ENCODE assay signal across 11 cellular contexts in the genomic region with DNA sequence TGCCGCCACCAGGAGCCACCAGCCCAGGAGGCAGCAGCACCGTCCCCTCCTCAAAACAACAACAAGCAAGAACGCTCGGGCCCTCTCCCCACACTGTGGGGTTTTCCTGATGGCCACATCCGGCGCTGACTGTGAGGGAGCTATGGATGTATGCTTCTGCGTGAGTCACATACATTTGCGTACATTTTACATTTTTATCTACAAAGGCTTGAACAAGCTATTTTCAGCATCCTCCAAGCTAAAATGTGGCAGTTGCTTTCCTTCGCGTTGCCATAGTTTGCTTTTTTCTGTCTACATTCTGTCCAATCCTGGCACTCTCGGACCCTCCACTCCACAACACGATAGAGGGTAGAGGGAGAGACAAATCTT. TPM values are rescaled to one million over a fixed set of nuclear protein-coding genes. Genes with fewer than 3 reads are reported as not detected.
DNase-seq lines count a peak whose midpoint lies in the region; ATAC-seq, FAIRE-seq and TF ChIP-seq lines count a peak whose summit lies in the region.
"Had no signal": no experiment of that assay in that cellular context is flagged by ENCODE, and none has a peak within 500 bp of the region (broad histone marks: within the 10 kb centered on the region; RNA-seq: fewer than 3 reads in every experiment).

No MANE protein-coding gene starts in this region.

- peaks cover 47% of the 10 kb centered on the region for H3K79me2 ChIP-seq in Karpas-422 (ENCODE audit: low read length)

- peak overlapping the region; percentile 69 for H3K4me3 ChIP-seq in Karpas-422 (ENCODE audit: low read length)
- H3K4me3 ChIP-seq in dorsolateral prefrontal cortex, result peak overlapping the region in 53 of 59 donors; percentile 7 to 87 (median 42)
- H3K4me3 ChIP-seq in pancreas, result no peak overlapping the region
- H3K4me3 ChIP-seq in psoas muscle, result no peak overlapping the region

- peak overlapping the region; percentile 10 for H3K4me3 Mint-ChIP-seq in activated naive CD4-positive, alpha-beta T cell treated with anti-CD3 and anti-CD28 coated beads, Interleukin-2, amount 10 ng/mL, durations not matched to agents 7 days and 5 days

- TF ChIP-seq CTCF in dorsolateral prefrontal cortex (IDR thresholded peaks at IDR 0.05 in 54 of 56, conservative IDR thresholded peaks at IDR 0.05 in 2 of 56; ENCODE audit: low read depth in 1 of 56, partially characterized antibody in 56 of 56) (no peak), pancreas (IDR thresholded peaks at IDR 0.05) (no peak), psoas muscle (IDR thresholded peaks at IDR 0.05) (no peak)

- H3K4me1 ChIP-seq in Karpas-422 (ENCODE audit: low read length) (peaks cover 67% of the 10 kb centered on the region), pancreas (peaks cover 0 to 4% (median 0%) of the 10 kb centered on the region in 3 donors), psoas muscle (peaks cover 2% of the 10 kb centered on the region)

- peak overlapping the region; percentile 82 for H3K9ac ChIP-seq in Karpas-422 (ENCODE audit: low read length)

- FAIRE-seq in pancreas (lab: Jason Lieb, UNC) (no peak), HTR-8/SVneo (lab: Jason Lieb, UNC) (no peak)
- FAIRE-seq: A204.1 had no signal

- CTCF ChIA-PET in activated naive CD4-positive, alpha-beta T cell treated with anti-CD3 and anti-CD28 coated beads, Interleukin-2, amount 10 ng/mL, durations not matched to agents 7 days and 5 days (lab: Charles Lee), result interaction anchor here (0.6 to 1.3 kb wide), 2 partner anchors 59 to 85 kb away, joined by 3 to 6 read pairs; no protein-coding TSS in a partner anchor

- no peak for ATAC-seq in pancreas
- ATAC-seq in psoas muscle, result no peak
- ATAC-seq: activated T-cell treated with anti-CD3 and anti-CD28 coated beads, Interleukin-2, amount 50 U/mL, for 4 hours had no signal

- H3K27ac ChIP-seq in Karpas-422 (ENCODE audit: low read length) (peak overlapping the region; percentile 98), dorsolateral prefrontal cortex (peak overlapping the region in 56 of 59 donors; percentile 25 to 95 (median 84)), temporal lobe (ENCODE audit: low read depth, low read length) (peak overlapping the region; percentile 50), pancreas (no peak overlapping the region), psoas muscle (no peak overlapping the region)

- no peaks in the 10 kb centered on the region for H3K36me3 Mint-ChIP-seq in activated naive CD4-positive, alpha-beta T cell treated with anti-CD3 and anti-CD28 coated beads, Interleukin-2, amount 10 ng/mL, durations not matched to agents 7 days and 5 days

- peaks cover 13% of the 10 kb centered on the region for H3K36me3 ChIP-seq in Karpas-422 (ENCODE audit: insufficient read depth, low read length)
- no peaks in the 10 kb centered on the region for H3K36me3 ChIP-seq in pancreas
- H3K36me3 ChIP-seq in psoas muscle (ENCODE audit: insufficient read depth in 1 of 2, low read depth in 1 of 2), result no peaks in the 10 kb centered on the region

- WGBS in pancreas, 2 donors, result 43 to 59% methylated on average over 12 of the region's 12 CpGs
- 69 to 78% (median 73%) methylated on average over 12 of the region's 12 CpGs for WGBS in psoas muscle, 3 donors

- no peak overlapping the region for H2AFZ ChIP-seq in Karpas-422 (ENCODE audit: low read length)

- intact Hi-C loops in dorsolateral prefrontal cortex (cut with DNase I), result no loop called here
- intact Hi-C loops in pancreas (cut with DNase I), result loop anchor here in 1 of 3 donors (5.0 kb wide), 1 partner anchor 54 kb away; no protein-coding TSS in a partner anchor
- intact Hi-C loops in psoas muscle (cut with DNase I), result no loop called here

- no peak overlapping the region for H3K27ac Mint-ChIP-seq in activated naive CD4-positive, alpha-beta T cell treated with anti-CD3 and anti-CD28 coated beads, Interleukin-2, amount 10 ng/mL, durations not matched to agents 7 days and 5 days

- H3K9me3 ChIP-seq in Karpas-422 (ENCODE audit: low read length) (no peaks in the 10 kb centered on the region), pancreas (no peaks in the 10 kb centered on the region), psoas muscle (no peaks in the 10 kb centered on the region)

- DNase-seq in activated naive CD4-positive, alpha-beta T cell treated with anti-CD3 and anti-CD28 coated beads, Interleukin-2, amount 10 ng/mL, durations not matched to agents 7 days and 5 days, result no peak
- DNase-seq in activated naive CD4-positive, alpha-beta T cell treated with Interleukin-2 at 50 U/mL for 16 hours, result no peak
- DNase-seq in Karpas-422 (peak; percentile 94), dorsolateral prefrontal cortex (peak in 1 of 10 donors; percentile 55), pancreas (no peak), psoas muscle (no peak), HTR-8/SVneo (ENCODE audit: insufficient read length, low spot score) (no peak)
- DNase-seq: activated T-cell treated with anti-CD3 and anti-CD28 coated beads, Interleukin-2, amount 50 U/mL, for 4 hours; GF-D8 had no signal

- peaks cover 34% of the 10 kb centered on the region for H4K20me1 ChIP-seq in Karpas-422 (ENCODE audit: insufficient read depth, low read depth, low read length)

- H3K27me3 Mint-ChIP-seq in activated naive CD4-positive, alpha-beta T cell treated with anti-CD3 and anti-CD28 coated beads, Interleukin-2, amount 10 ng/mL, durations not matched to agents 7 days and 5 days, result peaks cover 86% of the 10 kb centered on the region

- peaks cover 13% of the 10 kb centered on the region for H3K4me1 Mint-ChIP-seq in activated naive CD4-positive, alpha-beta T cell treated with anti-CD3 and anti-CD28 coated beads, Interleukin-2, amount 10 ng/mL, durations not matched to agents 7 days and 5 days

- no peaks in the 10 kb centered on the region for H3K9me3 Mint-ChIP-seq in activated naive CD4-positive, alpha-beta T cell treated with anti-CD3 and anti-CD28 coated beads, Interleukin-2, amount 10 ng/mL, durations not matched to agents 7 days and 5 days
- H3K9me3 Mint-ChIP-seq: activated T-cell treated with anti-CD3 and anti-CD28 coated beads, Interleukin-2, amount 50 U/mL, for 4 hours had no signal

- H3K27me3 ChIP-seq in Karpas-422 (ENCODE audit: low read length) (no peaks in the 10 kb centered on the region), dorsolateral prefrontal cortex (peaks cover 0 to 47% (median 0%) of the 10 kb centered on the region in 45 donors), pancreas (no peaks in the 10 kb centered on the region), psoas muscle (ENCODE audit: insufficient read depth in 3 of 3, low read length in 2 of 3) (peaks cover 0 to 41% (median 3%) of the 10 kb centered on the region in 3 donors)

- no peaks in the 10 kb centered on the region for H3K9me2 ChIP-seq in Karpas-422 (replicated peaks; ENCODE audit: insufficient read depth, low read length)

- peak overlapping the region; percentile 90 for H3K4me2 ChIP-seq in Karpas-422 (ENCODE audit: low read depth, low read length, poor library complexity, severe bottlenecking)

RNA-seq across cellular contexts. Expression of gene ABR, which starts 2.0 kb away (rescaled TPM):
- total RNA-seq in Karpas-422 (2014; rRNA removed; shearing (Covaris generic); ENCODE audit: low replicate concordance), result 113 and 165 TPM in 2 replicates
- total RNA-seq in dorsolateral prefrontal cortex (100 to 1,000 TPM; 259 to 675 (median 435) TPM), temporal lobe (117 TPM), pancreas (10 to 100 TPM; 15.4 to 57.4 (median 22.5) TPM), psoas muscle (10 to 100 TPM in 3 of 4 donors, 1 to 10 TPM in 1; 9.8 to 25.4 (median 16.2) TPM)
- polyA plus RNA-seq in pancreas (10 to 100 TPM; 39.2 to 65.7 TPM), psoas muscle (1 to 10 TPM; 5.8 to 8.5 (median 8.1) TPM)

Comparison
In these comparisons a context has a peak if more than half of its experiments do, and no peak if none do; other contexts are left out.
1. H3K27ac ChIP-seq: peak in Karpas-422 (single experiment), dorsolateral prefrontal cortex (56 of 59) and temporal lobe (single experiment); none in pancreas (0 of 4) and psoas muscle (single experiment).
2. H3K4me3 ChIP-seq: peak in Karpas-422 (single experiment) and dorsolateral prefrontal cortex (53 of 59); none in pancreas (0 of 4) and psoas muscle (single experiment).